Comparison of ENCODE assay signal across 1 cellular context in genomic region chr13:94119360-94119936, GRCh38.
TF ChIP-seq lines count a peak whose summit lies in the region.

No MANE protein-coding gene starts in this region.

TF ChIP-seq in HepG2, 621 proteins besides CTCF, POLR2A, EP300 and RAD21 (continued from another document and continues in another):
- peak; percentile 87 for TF ChIP-seq PAXIP1 (CRISPR knock-in tag; conservative IDR thresholded peaks at IDR 0.05)
- TF ChIP-seq SMARCC2 (IDR thresholded peaks at IDR 0.05), result no peak
- peak; percentile 78 for TF ChIP-seq FOXP4 (CRISPR knock-in tag; IDR thresholded peaks at IDR 0.05)
- no peak for TF ChIP-seq ZNF280B (CRISPR knock-in tag; IDR thresholded peaks at IDR 0.05; ENCODE audit: borderline replicate concordance)
- TF ChIP-seq ZNF773 (CRISPR knock-in tag; IDR thresholded peaks at IDR 0.05; ENCODE audit: borderline replicate concordance), result no peak
- no peak for TF ChIP-seq ZNF17 (CRISPR knock-in tag; IDR thresholded peaks at IDR 0.05)
- peak; percentile 98 for TF ChIP-seq ZFP91 (CRISPR knock-in tag; IDR thresholded peaks at IDR 0.05; ENCODE audit: borderline replicate concordance)
- TF ChIP-seq RFXAP (CRISPR knock-in tag; IDR thresholded peaks at IDR 0.05; ENCODE audit: borderline replicate concordance), result no peak
- no peak for TF ChIP-seq XBP1 (CRISPR knock-in tag; IDR thresholded peaks at IDR 0.05)
- peak; percentile 76; the same call in 1 of the 2 replicates for TF ChIP-seq ZNF331 (CRISPR knock-in tag; IDR thresholded peaks at IDR 0.05)
- TF ChIP-seq RARA (CRISPR knock-in tag; IDR thresholded peaks at IDR 0.05), result no peak; the same call in 1 of the 2 replicates
- TF ChIP-seq ADNP (CRISPR knock-in tag; IDR thresholded peaks at IDR 0.05), result peak; percentile 99
- TF ChIP-seq MTF2 (CRISPR knock-in tag; IDR thresholded peaks at IDR 0.05; ENCODE audit: borderline replicate concordance), result no peak
- TF ChIP-seq CBFB (CRISPR knock-in tag; IDR thresholded peaks at IDR 0.05), result 0 out of 2 replicates have a peak, but pooled peaks have one; percentile 27
- peak; percentile 79 for TF ChIP-seq ZSCAN31 (CRISPR knock-in tag; IDR thresholded peaks at IDR 0.05; ENCODE audit: low read depth)
- TF ChIP-seq MTA1 (CRISPR knock-in tag; IDR thresholded peaks at IDR 0.05; ENCODE audit: borderline replicate concordance), result 0 out of 2 replicates have a peak, but pooled peaks have one; percentile 37
- no peak for TF ChIP-seq DMTF1 (CRISPR knock-in tag; IDR thresholded peaks at IDR 0.05)
- TF ChIP-seq FIP1L1 (IDR thresholded peaks at IDR 0.05; ENCODE audit: borderline replicate concordance, insufficient read depth, low read depth, low read length), result no peak
- no peak for TF ChIP-seq ZSCAN25 (CRISPR knock-in tag; IDR thresholded peaks at IDR 0.05)
- no peak for TF ChIP-seq ZNF784 (CRISPR knock-in tag; IDR thresholded peaks at IDR 0.05; ENCODE audit: borderline replicate concordance)
- no peak for TF ChIP-seq YEATS4 (CRISPR knock-in tag; IDR thresholded peaks at IDR 0.05; ENCODE audit: borderline replicate concordance)
- TF ChIP-seq ZFP37 (CRISPR knock-in tag; IDR thresholded peaks at IDR 0.05; ENCODE audit: borderline replicate concordance), result no peak
- TF ChIP-seq ZNF703 (CRISPR knock-in tag; IDR thresholded peaks at IDR 0.05; ENCODE audit: borderline replicate concordance), result no peak
- TF ChIP-seq PCBP2 (optimal IDR thresholded peaks at IDR 0.05; ENCODE audit: low read depth, low read length, poor library complexity, severe bottlenecking), result no peak
- TF ChIP-seq NFYB (CRISPR knock-in tag; IDR thresholded peaks at IDR 0.05), result no peak
- TF ChIP-seq ZNF253 (CRISPR knock-in tag; IDR thresholded peaks at IDR 0.05; ENCODE audit: borderline replicate concordance), result no peak
- TF ChIP-seq RORA (CRISPR knock-in tag; IDR thresholded peaks at IDR 0.05), result no peak
- TF ChIP-seq ZNF652 (CRISPR knock-in tag; IDR thresholded peaks at IDR 0.05; ENCODE audit: borderline replicate concordance, low read depth), result no peak; the same call in 1 of the 2 replicates
- peak; percentile 59; the same call in 1 of the 2 replicates for TF ChIP-seq CCDC6 (CRISPR knock-in tag; IDR thresholded peaks at IDR 0.05)
- TF ChIP-seq KMT2A (CRISPR knock-in tag; IDR thresholded peaks at IDR 0.05), result peak; percentile 57; the same call in 1 of the 2 replicates
- no peak for TF ChIP-seq MTF1 (CRISPR knock-in tag; IDR thresholded peaks at IDR 0.05)
- TF ChIP-seq WIZ (CRISPR knock-in tag; IDR thresholded peaks at IDR 0.05), result no peak; the same call in 1 of the 2 replicates
- TF ChIP-seq ZNF430 (CRISPR knock-in tag; IDR thresholded peaks at IDR 0.05), result peak; percentile 45; the same call in 1 of the 2 replicates
- no peak for TF ChIP-seq CAMTA2 (CRISPR knock-in tag; IDR thresholded peaks at IDR 0.05; ENCODE audit: borderline replicate concordance)
- TF ChIP-seq CENPBD1 (CRISPR knock-in tag; IDR thresholded peaks at IDR 0.05; ENCODE audit: borderline replicate concordance, low read depth), result no peak
- TF ChIP-seq POLR2AphosphoS5 (IDR thresholded peaks at IDR 0.05; ENCODE audit: low read depth, low read length), result peak; percentile 32; the same call in 1 of the 2 replicates
- no peak for TF ChIP-seq SKIL (CRISPR knock-in tag; IDR thresholded peaks at IDR 0.05; ENCODE audit: borderline replicate concordance)
- TF ChIP-seq MNT (IDR thresholded peaks at IDR 0.05), result no peak
- TF ChIP-seq THAP9 (CRISPR knock-in tag; IDR thresholded peaks at IDR 0.05; ENCODE audit: borderline replicate concordance), result no peak
- no peak for TF ChIP-seq BRD4 (CRISPR knock-in tag; IDR thresholded peaks at IDR 0.05)
- no peak for TF ChIP-seq DBP (CRISPR knock-in tag; IDR thresholded peaks at IDR 0.05; ENCODE audit: not compliant biosample characterization)
